Comparison of ENCODE assay signal across 9 cellular contexts in genomic region chr3:197520311-197521276, GRCh38. TPM values are rescaled to one million over a fixed set of nuclear protein-coding genes. Genes with fewer than 3 reads are reported as not detected.
DNase-seq lines count a peak whose midpoint lies in the region; ATAC-seq and TF ChIP-seq lines count a peak whose summit lies in the region.
"Had no signal": no experiment of that assay in that cellular context is flagged by ENCODE, and none has a peak within 500 bp of the region (broad histone marks: within the 10 kb centered on the region; RNA-seq: fewer than 3 reads in every experiment).

No MANE protein-coding gene starts in this region.

- no peak for ATAC-seq in activated T-cell treated with anti-CD3 and anti-CD28 coated beads, Interleukin-2, amount 50 U/mL, for 4 hours

- TF ChIP-seq CTCF in type B pancreatic cell (conservative IDR thresholded peaks at IDR 0.05): no peak

- peak overlapping the region; percentile 63 for H3K27ac Mint-ChIP-seq in activated T-cell treated with anti-CD3 and anti-CD28 coated beads, Interleukin-2, amount 50 U/mL, for 24 hours
- peak overlapping the region; percentile 85 for H3K27ac Mint-ChIP-seq in type B pancreatic cell

- no peak for DNase-seq in activated T-cell treated with anti-CD3 and anti-CD28 coated beads, Interleukin-2, amount 50 U/mL, for 24 hours
- no peak for DNase-seq in activated T-cell treated with anti-CD3 and anti-CD28 coated beads, Interleukin-2, amount 50 U/mL, for 4 hours
- peak; percentile 86 for DNase-seq in left kidney (ENCODE audit: low read depth, low spot score)
- DNase-seq in type B pancreatic cell (ENCODE audit: extremely low spot score, unreplicated experiment): no peak
- no peak for DNase-seq in stimulated activated naive CD4-positive, alpha-beta T cell (lab: John Stamatoyannopoulos, UW)
- DNase-seq in T1000 (lab: John Stamatoyannopoulos, UW): no peak
- DNase-seq in activated T-cell treated with anti-CD3 and anti-CD28 coated beads, Interleukin-2, amount 50 U/mL, for 48 hours: no peak

- no peak overlapping the region for H3K4me3 Mint-ChIP-seq in activated T-cell treated with anti-CD3 and anti-CD28 coated beads, Interleukin-2, amount 50 U/mL, for 24 hours
- H3K4me3 Mint-ChIP-seq in activated T-cell treated with anti-CD3 and anti-CD28 coated beads, Interleukin-2, amount 50 U/mL, for 4 hours: no peak overlapping the region
- peak overlapping the region; percentile 73 for H3K4me3 Mint-ChIP-seq in type B pancreatic cell

- no peaks in the 10 kb centered on the region for H3K27me3 Mint-ChIP-seq in activated T-cell treated with anti-CD3 and anti-CD28 coated beads, Interleukin-2, amount 50 U/mL, for 24 hours
- no peaks in the 10 kb centered on the region for H3K27me3 Mint-ChIP-seq in activated T-cell treated with anti-CD3 and anti-CD28 coated beads, Interleukin-2, amount 50 U/mL, for 4 hours (ENCODE audit: low read depth)
- H3K27me3 Mint-ChIP-seq in type B pancreatic cell: no peaks in the 10 kb centered on the region

- H3K4me1 Mint-ChIP-seq in activated T-cell treated with anti-CD3 and anti-CD28 coated beads, Interleukin-2, amount 50 U/mL, for 24 hours (ENCODE audit: low read depth): peaks cover 18% of the 10 kb centered on the region
- H3K4me1 Mint-ChIP-seq in activated T-cell treated with anti-CD3 and anti-CD28 coated beads, Interleukin-2, amount 50 U/mL, for 4 hours (ENCODE audit: low read depth): peaks cover 14% of the 10 kb centered on the region
- peaks cover 38% of the 10 kb centered on the region for H3K4me1 Mint-ChIP-seq in type B pancreatic cell (ENCODE audit: unreplicated experiment)

- peaks cover 3% of the 10 kb centered on the region for H3K9me3 Mint-ChIP-seq in activated T-cell treated with anti-CD3 and anti-CD28 coated beads, Interleukin-2, amount 50 U/mL, for 24 hours
- H3K9me3 Mint-ChIP-seq in activated T-cell treated with anti-CD3 and anti-CD28 coated beads, Interleukin-2, amount 50 U/mL, for 4 hours: no peaks in the 10 kb centered on the region
- no peaks in the 10 kb centered on the region for H3K9me3 Mint-ChIP-seq in type B pancreatic cell
- H3K9me3 Mint-ChIP-seq: activated naive CD4-positive, alpha-beta T cell treated with anti-CD3 and anti-CD28 coated beads, Interleukin-2, amount 50 U/mL, for 72 hours had no signal

- H3K36me3 Mint-ChIP-seq in activated T-cell treated with anti-CD3 and anti-CD28 coated beads, Interleukin-2, amount 50 U/mL, for 24 hours (ENCODE audit: low read depth): peaks cover 81% of the 10 kb centered on the region
- H3K36me3 Mint-ChIP-seq in activated T-cell treated with anti-CD3 and anti-CD28 coated beads, Interleukin-2, amount 50 U/mL, for 4 hours (ENCODE audit: insufficient read depth): peaks cover 18% of the 10 kb centered on the region
- peaks cover 6% of the 10 kb centered on the region for H3K36me3 Mint-ChIP-seq in type B pancreatic cell

- peak overlapping the region; percentile 49 for H3K27ac ChIP-seq in angular gyrus (ENCODE audit: low read depth, low read length)

RNA-seq across cellular contexts. Expression of gene BDH1, which starts 35.2 kb away (rescaled TPM):
- total RNA-seq in activated T-cell treated with anti-CD3 and anti-CD28 coated beads, Interleukin-2, amount 50 U/mL, for 4 hours: 10 to 100 TPM; 70.7 to 83.8 (median 79.9) TPM
- 32.0 and 56.1 TPM in 2 replicates for total RNA-seq in type B pancreatic cell (ENCODE audit: low replicate concordance)
